In the genomic region with DNA sequence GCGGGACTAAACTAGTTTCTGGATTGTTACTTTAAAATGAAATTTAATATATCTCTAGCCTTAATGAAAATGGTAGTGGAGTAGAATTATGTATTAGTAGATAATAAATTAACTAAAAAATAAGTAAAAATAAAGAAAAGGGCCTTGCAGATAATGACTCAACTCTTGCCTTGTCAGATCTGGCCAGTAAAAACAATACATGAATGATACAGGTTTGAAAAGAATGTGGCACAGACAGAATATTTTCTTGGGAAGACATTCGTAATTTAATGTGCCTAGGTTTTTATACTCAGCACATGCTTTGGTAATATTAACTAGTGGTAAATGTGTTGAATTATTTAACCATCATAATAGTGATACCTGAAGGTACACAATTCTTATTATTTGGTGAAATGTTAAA, we compare ENCODE assay signal across 9 cellular contexts. TPM values are rescaled to one million over a fixed set of nuclear protein-coding genes. Genes with fewer than 3 reads are reported as not detected.
DNase-seq lines count a peak whose midpoint lies in the region; ATAC-seq, FAIRE-seq and TF ChIP-seq lines count a peak whose summit lies in the region.
"Had no signal": no experiment of that assay in that cellular context is flagged by ENCODE, and none has a peak within 500 bp of the region (broad histone marks: within the 10 kb centered on the region; RNA-seq: fewer than 3 reads in every experiment).

No MANE protein-coding gene starts in this region.

- dilution Hi-C loops in keratinocyte (cut with MboI; ENCODE audit: extremely low pct_ligation_motif_present, low sequenced_read_pairs) = no loop called here

- H3K9me1 ChIP-seq in keratinocyte (ENCODE audit: control insufficient read depth, extremely low read depth, insufficient read depth, low read length) = no peaks in the 10 kb centered on the region

- H3K4me3 Mint-ChIP-seq in activated naive CD8-positive, alpha-beta T cell treated with anti-CD3 and anti-CD28 coated beads, Interleukin-2, amount 50 U/mL, for 24 hours = peak overlapping the region; percentile 49

- no peak overlapping the region for H2AFZ ChIP-seq in keratinocyte (ENCODE audit: control insufficient read depth, low read length)

- 50 to 52% methylated on average over 2 of the region's 2 CpGs for WGBS in tibial nerve, 2 donors
- 55 to 56% methylated on average over 2 of the region's 2 CpGs for WGBS in lower leg skin, 2 donors

- FAIRE-seq in keratinocyte (lab: Jason Lieb, UNC) = no peak
- no peak for FAIRE-seq in urothelium cell line (lab: Jason Lieb, UNC)

- TF ChIP-seq CTCF in cardiac muscle cell (IDR thresholded peaks at IDR 0.05; ENCODE audit: low read depth, low read length) (no peak), keratinocyte (optimal IDR thresholded peaks at IDR 0.05 in 1 of 3, IDR thresholded peaks at IDR 0.05 in 1 of 3, conservative IDR thresholded peaks at IDR 0.05 in 1 of 3; ENCODE audit: extremely low read depth in 1 of 3, insufficient read depth in 2 of 3, low read length in 3 of 3) (no peak), tibial nerve (IDR thresholded peaks at IDR 0.05) (no peak), lower leg skin (IDR thresholded peaks at IDR 0.05) (no peak)

- no peaks in the 10 kb centered on the region for H3K36me3 ChIP-seq in cardiac muscle cell
- H3K36me3 ChIP-seq in keratinocyte (ENCODE audit: control insufficient read depth in 2 of 2, extremely low read depth in 1 of 2, insufficient read depth in 2 of 2, low read length in 2 of 2) = no peaks in the 10 kb centered on the region
- peaks cover 0 to 12% (median 0%) of the 10 kb centered on the region in 3 donors for H3K36me3 ChIP-seq in tibial nerve

- H4K20me1 ChIP-seq in keratinocyte (ENCODE audit: control insufficient read depth, extremely low read depth, insufficient read depth, low read length) = no peaks in the 10 kb centered on the region

- H3K9me3 ChIP-seq in cardiac muscle cell (ENCODE audit: low read depth) (no peaks in the 10 kb centered on the region), keratinocyte (ENCODE audit: control insufficient read depth, low read depth, low read length) (no peaks in the 10 kb centered on the region), tibial nerve (peaks cover 0 to 7% (median under 1%) of the 10 kb centered on the region in 4 donors)

- H3K4me3 ChIP-seq in cardiac muscle cell (no peak overlapping the region), keratinocyte (ENCODE audit: control insufficient read depth in 2 of 3, extremely low read depth in 1 of 3, insufficient read depth in 2 of 3, low read depth in 1 of 3, low read length in 3 of 3) (peak overlapping the region in 2 of 3 experiments; percentile 29 to 31), tibial nerve (no peak overlapping the region), lower leg skin (ENCODE audit: low read depth, poor library complexity, severe bottlenecking) (no peak overlapping the region)

- peaks cover 90% of the 10 kb centered on the region for H3K4me1 Mint-ChIP-seq in activated naive CD8-positive, alpha-beta T cell treated with anti-CD3 and anti-CD28 coated beads, Interleukin-2, amount 50 U/mL, for 24 hours

- peaks cover 51% of the 10 kb centered on the region for H3K36me3 Mint-ChIP-seq in activated naive CD8-positive, alpha-beta T cell treated with anti-CD3 and anti-CD28 coated beads, Interleukin-2, amount 50 U/mL, for 24 hours (ENCODE audit: low read depth)

- peaks cover 60% of the 10 kb centered on the region for H3K79me2 ChIP-seq in keratinocyte (ENCODE audit: control insufficient read depth, insufficient read depth, low read length)

- H3K9ac ChIP-seq in keratinocyte (ENCODE audit: control insufficient read depth, extremely low read depth, insufficient read depth, low read length) = peak overlapping the region; percentile 36

- H3K27ac Mint-ChIP-seq in activated naive CD8-positive, alpha-beta T cell treated with anti-CD3 and anti-CD28 coated beads, Interleukin-2, amount 50 U/mL, for 24 hours = peak overlapping the region; percentile 85

- DNase-seq in cardiac muscle cell (ENCODE audit: low read depth in 1 of 2, low spot score in 1 of 2) = no peak
- DNase-seq in Right ventricle myocardium superior = no peak
- no peak for DNase-seq in activated naive CD8-positive, alpha-beta T cell treated with anti-CD3 and anti-CD28 coated beads, Interleukin-2, amount 50 U/mL, for 24 hours
- DNase-seq in keratinocyte (ENCODE audit: low read depth, low spot score) = no peak
- DNase-seq in tibial nerve (ENCODE audit: low spot score in 2 of 2) = no peak
- DNase-seq in urothelium cell line (ENCODE audit: low spot score) = no peak
- no peak for DNase-seq in lower leg skin (ENCODE audit: low spot score in 2 of 2)
- DNase-seq: effector CD8-positive, alpha-beta T cell had no signal

- no peak for TF ChIP-seq EP300 in tibial nerve (IDR thresholded peaks at IDR 0.05)

- peak overlapping the region; percentile 70 for H3K4me2 ChIP-seq in keratinocyte (ENCODE audit: control insufficient read depth, extremely low read depth, insufficient read depth, low read depth, low read length)

- TF ChIP-seq POLR2A in tibial nerve (IDR thresholded peaks at IDR 0.05) (no peak), lower leg skin (IDR thresholded peaks at IDR 0.05) (no peak)

- ATAC-seq in Right ventricle myocardium superior (ENCODE audit: poor library complexity) (no peak), GM21576 (IDR thresholded peaks at IDR 0.05; ENCODE audit: unreplicated experiment) (no peak)
- ATAC-seq in activated naive CD8-positive, alpha-beta T cell treated with anti-CD3 and anti-CD28 coated beads, Interleukin-2, amount 50 U/mL, for 24 hours = no peak

- H3K27ac ChIP-seq in cardiac muscle cell (peak overlapping the region; percentile 87), keratinocyte (ENCODE audit: control insufficient read depth, insufficient read depth, low read length) (peak overlapping the region; percentile 79), tibial nerve (peak overlapping the region in 3 of 4 donors; percentile 51 to 76 (median 70))

- H3K27me3 ChIP-seq in cardiac muscle cell = no peaks in the 10 kb centered on the region
- H3K27me3 ChIP-seq in keratinocyte (ENCODE audit: control insufficient read depth, extremely low read depth, insufficient read depth, low read length) = no peaks in the 10 kb centered on the region
- H3K27me3 ChIP-seq in tibial nerve = no peaks in the 10 kb centered on the region

- peaks cover 20% of the 10 kb centered on the region for H3K4me1 ChIP-seq in cardiac muscle cell (ENCODE audit: low read depth)
- peaks cover 20% of the 10 kb centered on the region for H3K4me1 ChIP-seq in keratinocyte (ENCODE audit: control insufficient read depth, extremely low read depth, insufficient read depth, low read length)
- peaks cover 0 to 44% (median 10%) of the 10 kb centered on the region in 4 donors for H3K4me1 ChIP-seq in tibial nerve

- H3K9me3 Mint-ChIP-seq in activated naive CD8-positive, alpha-beta T cell treated with anti-CD3 and anti-CD28 coated beads, Interleukin-2, amount 50 U/mL, for 24 hours = peaks cover 9% of the 10 kb centered on the region

- no peaks in the 10 kb centered on the region for H3K27me3 Mint-ChIP-seq in activated naive CD8-positive, alpha-beta T cell treated with anti-CD3 and anti-CD28 coated beads, Interleukin-2, amount 50 U/mL, for 24 hours

- intact Hi-C loops in Right ventricle myocardium superior (cut with DNase I) = no loop called here
- intact Hi-C loops in lower leg skin (cut with DNase I; ENCODE audit: low total_unique reads) = no loop called here

RNA-seq across cellular contexts. Expression of a gene that starts 28.3 kb away (rescaled TPM):
- total RNA-seq in cardiac muscle cell = 90.5 and 100 TPM in 2 replicates
- polyA plus RNA-seq in cardiac muscle cell = 42.8 and 76.0 TPM in 2 replicates
- 52.7 TPM for total RNA-seq in Right ventricle myocardium superior
- 9.6 to 16.3 TPM (median 9.8 TPM) in 3 replicates for polyA plus RNA-seq in keratinocyte
- 139 TPM for polyA plus RNA-seq in keratinocyte (2011; ENCODE audit: low read depth)
- 7.3 and 12.5 TPM in 2 replicates for polyA plus RNA-seq in keratinocyte (2011; cell fraction: cytosol; rRNA removed)
- polyA plus RNA-seq in keratinocyte (2011; cell fraction: nucleus; rRNA removed) = 27.7 and 35.2 TPM in 2 replicates
- 11.1 and 13.1 TPM in 2 replicates for polyA plus RNA-seq in keratinocyte (2012; ENCODE audit: low replicate concordance)
- polyA minus RNA-seq in keratinocyte = 33.2 to 44.1 TPM (median 37.8 TPM) in 3 replicates
- 24.2 TPM for polyA minus RNA-seq in keratinocyte (2011; cell fraction: cytosol; rRNA and poly(A)+ RNA removed)
- polyA minus RNA-seq in keratinocyte (2011; cell fraction: nucleus; rRNA and poly(A)+ RNA removed) = 29.8 and 68.6 TPM in 2 replicates
- 10 to 100 TPM; 35.5 to 63.4 (median 48.2) TPM for total RNA-seq in tibial nerve
- total RNA-seq in lower leg skin = 10 to 100 TPM; 35.3 to 49.0 (median 42.4) TPM

Comparison
In these comparisons a context has a peak if more than half of its experiments do, and no peak if none do; other contexts are left out.
1. H3K4me3 ChIP-seq: peak in keratinocyte (2 of 3); none in cardiac muscle cell (single experiment), tibial nerve (0 of 4) and lower leg skin (single experiment).
2. Peak in every context shown above with its lines, with median percentiles within 50 percentile points of each other: H3K27ac ChIP-seq.